ENCODE assay signal across 22 cellular contexts in genomic region chr3:74124716-74125115, GRCh38.
DNase-seq lines count a peak whose midpoint lies in the region; ATAC-seq and TF ChIP-seq lines count a peak whose summit lies in the region.
"Had no signal": no experiment of that assay in that cellular context is flagged by ENCODE, and none has a peak within 500 bp of the region (broad histone marks: within the 10 kb centered on the region; RNA-seq: fewer than 3 reads in every experiment).

No MANE protein-coding gene starts in this region.

- no peak overlapping the region for H2BK5ac ChIP-seq in H9 (ENCODE audit: insufficient read length, low read length)

- no peak overlapping the region for H3K4me2 ChIP-seq in H9 (ENCODE audit: insufficient read depth, insufficient read length, low read length)
- H3K4me2 ChIP-seq: BLaER1 had no signal

- H3K9me3 Mint-ChIP-seq in H9, result peaks cover 14% of the 10 kb centered on the region in 2 experiments

- no peak overlapping the region for H2BK20ac ChIP-seq in H9 (ENCODE audit: low read depth, low read length, poor library complexity, severe bottlenecking)

- no peak overlapping the region for H3K4me3 ChIP-seq in psoas muscle
- H3K4me3 ChIP-seq: BLaER1, GM12878 had no signal

- H4K91ac ChIP-seq in H9 (ENCODE audit: insufficient read length, low read depth, low read length), result no peak overlapping the region

- TF ChIP-seq CTCF in H9 (conservative IDR thresholded peaks at IDR 0.05) (no peak), psoas muscle (IDR thresholded peaks at IDR 0.05) (no peak)

- intact Hi-C loops in psoas muscle (cut with DNase I), result no loop called here

- H3K56ac ChIP-seq in H9 (ENCODE audit: insufficient read length, low read depth, low read length), result no peak overlapping the region

- no peaks in the 10 kb centered on the region for H3K27me3 Mint-ChIP-seq in H9 (ENCODE audit: low read depth)
- H3K27me3 Mint-ChIP-seq: B cell; CD4-positive, CD25-positive, alpha-beta regulatory T cell had no signal

- no peak overlapping the region for H2BK120ac ChIP-seq in H9 (ENCODE audit: low read depth, low read length, poor library complexity, severe bottlenecking)

- H3K4me3 Mint-ChIP-seq in H9, result no peak overlapping the region
- H3K4me3 Mint-ChIP-seq: B cell; CD4-positive, CD25-positive, alpha-beta regulatory T cell; CD8-positive, alpha-beta T cell had no signal

- H3K4me1 ChIP-seq in H9 (ENCODE audit: insufficient read depth, low read length), result no peaks in the 10 kb centered on the region
- no peaks in the 10 kb centered on the region for H3K4me1 ChIP-seq in psoas muscle
- H3K4me1 ChIP-seq: BLaER1, Caco-2 had no signal

- no peaks in the 10 kb centered on the region for H3K23me2 ChIP-seq in H9 (ENCODE audit: insufficient read length, low read depth, low read length, poor library complexity, severe bottlenecking)

- WGBS in H9 (ENCODE audit: extremely low coverage, insufficient read length, low lambda C conversion rate), result no CpG with 5 or more reads among the region's 7 CpGs
- WGBS in psoas muscle, 3 donors, result 49 to 67% (median 51%) methylated on average over 7 of the region's 7 CpGs

- H3K27ac ChIP-seq in H9 (ENCODE audit: insufficient read length, low read depth, low read length) (no peak overlapping the region), psoas muscle (no peak overlapping the region)
- H3K27ac ChIP-seq: 22Rv1, BLaER1, C4-2B had no signal

- H3K23ac ChIP-seq in H9 (ENCODE audit: insufficient read length, low read depth, low read length), result no peak overlapping the region

- peaks cover 3 to 4% of the 10 kb centered on the region in 2 experiments; a peak in 2 of 4 replicates for H3K4me1 Mint-ChIP-seq in H9
- H3K4me1 Mint-ChIP-seq: B cell; CD4-positive, CD25-positive, alpha-beta regulatory T cell had no signal

- no peak overlapping the region for H2BK15ac ChIP-seq in H9 (ENCODE audit: low read depth, low read length)

- no peak overlapping the region for H3T11ph ChIP-seq in H9 (ENCODE audit: low read length)

- H3K27me3 ChIP-seq in H9 (ENCODE audit: insufficient read depth, low read length) (no peaks in the 10 kb centered on the region), psoas muscle (ENCODE audit: insufficient read depth in 3 of 3, low read length in 2 of 3) (no peaks in the 10 kb centered on the region)
- H3K27me3 ChIP-seq: BLaER1 had no signal

- H4K8ac ChIP-seq in H9 (replicated peaks; ENCODE audit: insufficient read length, low read depth, low read length), result no peak overlapping the region

- no peak overlapping the region for H3K4ac ChIP-seq in H9 (ENCODE audit: low read depth, low read length)

- no peaks in the 10 kb centered on the region for H3K79me2 ChIP-seq in H9 (ENCODE audit: insufficient read depth, low read length)

- ATAC-seq in psoas muscle, result no peak
- ATAC-seq: CD8-positive, alpha-beta T cell; GM12878; HCT116 had no signal

- H3K79me1 ChIP-seq in H9 (ENCODE audit: insufficient read depth, low read depth, low read length, poor library complexity, severe bottlenecking), result no peaks in the 10 kb centered on the region

- H4K5ac ChIP-seq in H9 (ENCODE audit: insufficient read length, low read depth, low read length), result no peak overlapping the region

- H3K9me3 ChIP-seq in H9 (ENCODE audit: control insufficient read depth, low read depth, low read length), result no peaks in the 10 kb centered on the region
- H3K9me3 ChIP-seq in psoas muscle, result no peaks in the 10 kb centered on the region
- H3K9me3 ChIP-seq: Caco-2 had no signal

- H2AK5ac ChIP-seq in H9 (ENCODE audit: insufficient read length, low read length), result no peak overlapping the region

- no peak overlapping the region for H3K14ac ChIP-seq in H9 (ENCODE audit: insufficient read depth, low read length)

- H2BK12ac ChIP-seq in H9 (ENCODE audit: insufficient read length, low read depth, low read length), result no peak overlapping the region

- no peak overlapping the region for H3K9ac ChIP-seq in H9 (ENCODE audit: extremely low read depth, insufficient read length, low read length)
- H3K9ac ChIP-seq: BLaER1 had no signal

- H3K27ac Mint-ChIP-seq in H9, result no peak overlapping the region
- H3K27ac Mint-ChIP-seq: B cell; CD4-positive, CD25-positive, alpha-beta regulatory T cell; CD8-positive, alpha-beta T cell had no signal

- H3K18ac ChIP-seq in H9 (ENCODE audit: insufficient read length, low read depth, low read length), result no peak overlapping the region

- peaks cover 4 to 12% (median 7%) of the 10 kb centered on the region in 3 experiments; a peak in 6 of 7 replicates for H3K36me3 Mint-ChIP-seq in H9 (ENCODE audit: insufficient read depth in 1 of 3, low read depth in 3 of 3)
- H3K36me3 Mint-ChIP-seq: CD4-positive, CD25-positive, alpha-beta regulatory T cell; CD8-positive, alpha-beta T cell had no signal

- DNase-seq in NCI-H187 treated with DMSO at 0.1 percent for 48 hours (lab: John Stamatoyannopoulos, UW) (peak; percentile 0), NCI-H187 (lab: John Stamatoyannopoulos, UW) (no peak), H9 (no peak), cerebellum (ENCODE audit: low spot score) (peak; percentile 15), medulla oblongata (ENCODE audit: extremely low spot score) (peak; percentile 2), psoas muscle (no peak), NCI-H524 treated with DMSO at 0.1 percent for 48 hours (lab: John Stamatoyannopoulos, UW) (no peak)
- no peak for DNase-seq in stimulated activated CD4-positive, alpha-beta T cell treated with anti-CD3 and anti-CD28 coated beads, Interleukin-12 subunit alpha, Interleukin-12 subunit beta, amount 100 ng/mL, for 4 hours
- DNase-seq: Caco-2; CD4-positive, CD25-positive, alpha-beta regulatory T cell; CD8-positive, alpha-beta T cell; DMS153; DND-41; GDM1; GOT3; H7 had no signal

- H2AFZ ChIP-seq in H9 (ENCODE audit: low read length), result peak overlapping the region; percentile 8

- no peaks in the 10 kb centered on the region for H4K20me1 ChIP-seq in H9 (ENCODE audit: control insufficient read depth, insufficient read depth, insufficient read length)
- H4K20me1 ChIP-seq: BLaER1 had no signal

- H3K36me3 ChIP-seq in psoas muscle (ENCODE audit: insufficient read depth in 1 of 2, low read depth in 1 of 2), result no peaks in the 10 kb centered on the region
- H3K36me3 ChIP-seq: BLaER1 had no signal

Comparison
In these comparisons a context has a peak if more than half of its experiments do, and no peak if none do; other contexts are left out.
1. DNase-seq: peak in NCI-H187 treated with DMSO at 0.1 percent for 48 hours (single experiment), cerebellum (single experiment) and medulla oblongata (single experiment); none in NCI-H187 (0 of 2), H9 (single experiment), psoas muscle (0 of 2), stimulated activated CD4-positive, alpha-beta T cell treated with anti-CD3 and anti-CD28 coated beads, Interleukin-12 subunit alpha, Interleukin-12 subunit beta, amount 100 ng/mL, for 4 hours (single experiment) and NCI-H524 treated with DMSO at 0.1 percent for 48 hours (single experiment).